8 cellular contexts compared by ENCODE assay signal in genomic region chr1:43368646-43369020, GRCh38. TPM values are rescaled to one million over a fixed set of nuclear protein-coding genes. Genes with fewer than 3 reads are reported as not detected.
DNase-seq lines count a peak whose midpoint lies in the region; ATAC-seq, FAIRE-seq and TF ChIP-seq lines count a peak whose summit lies in the region.

No MANE protein-coding gene starts in this region.

- TF ChIP-seq POLR2A in Peyer's patch (IDR thresholded peaks at IDR 0.05) (no peak), esophagus squamous epithelium (IDR thresholded peaks at IDR 0.05) (no peak)

- intact Hi-C loops in esophagus squamous epithelium (cut with DNase I): no loop called here
- intact Hi-C loops in psoas muscle (cut with DNase I): loop anchor here in 1 of 2 donors (5.0 kb wide), 1 partner anchor 141 kb away; no protein-coding TSS in a partner anchor

- no peak for ATAC-seq in psoas muscle

- WGBS in esophagus squamous epithelium, 2 donors: 13 to 14% methylated on average over 6 of the region's 6 CpGs
- 21 to 25% (median 24%) methylated on average over 6 of the region's 6 CpGs for WGBS in psoas muscle, 3 donors

- H3K9me3 ChIP-seq in Peyer's patch (no peaks in the 10 kb centered on the region), esophagus squamous epithelium (no peaks in the 10 kb centered on the region), psoas muscle (no peaks in the 10 kb centered on the region)

- DNase-seq in Peyer's patch (peak in 1 of 3 donors; percentile 19), esophagus squamous epithelium (lab: John Stamatoyannopoulos, UW) (no peak), psoas muscle (no peak), COR-L47 (lab: John Stamatoyannopoulos, UW) (no peak), activated gamma-delta T cell (lab: John Stamatoyannopoulos, UW) (no peak), DMS 273 (lab: John Stamatoyannopoulos, UW; ENCODE audit: unreplicated experiment) (no peak), GM19239 (ENCODE audit: insufficient read length, low spot score) (no peak)

- peak overlapping the region; percentile 91 for H3K4me3 ChIP-seq in GM12875 (ENCODE audit: low read depth, low read length)
- H3K4me3 ChIP-seq in Peyer's patch: peak overlapping the region; percentile 80 to 98 (median 97)
- H3K4me3 ChIP-seq in esophagus squamous epithelium: peak overlapping the region; percentile 70 to 86 (median 85)
- peak overlapping the region; percentile 81 for H3K4me3 ChIP-seq in psoas muscle

- no peaks in the 10 kb centered on the region for H3K27me3 ChIP-seq in Peyer's patch
- no peaks in the 10 kb centered on the region for H3K27me3 ChIP-seq in esophagus squamous epithelium
- H3K27me3 ChIP-seq in psoas muscle (ENCODE audit: insufficient read depth in 3 of 3, low read length in 2 of 3): no peaks in the 10 kb centered on the region

- TF ChIP-seq CTCF in GM12875 (IDR thresholded peaks at IDR 0.05; ENCODE audit: borderline replicate concordance, insufficient read depth, low read depth, low read length): no peak
- no peak for TF ChIP-seq CTCF in Peyer's patch (IDR thresholded peaks at IDR 0.05)
- no peak for TF ChIP-seq CTCF in esophagus squamous epithelium (IDR thresholded peaks at IDR 0.05)
- no peak for TF ChIP-seq CTCF in psoas muscle (IDR thresholded peaks at IDR 0.05)

- H3K36me3 ChIP-seq in Peyer's patch (peaks cover 0 to 18% (median 0%) of the 10 kb centered on the region in 3 donors), esophagus squamous epithelium (peaks cover 17 to 21% (median 18%) of the 10 kb centered on the region in 3 donors), psoas muscle (ENCODE audit: insufficient read depth in 1 of 2, low read depth in 1 of 2) (peaks cover 6 to 26% of the 10 kb centered on the region in 2 donors)

- H3K27ac ChIP-seq in Peyer's patch (peak overlapping the region; percentile 98 to 99 (median 98)), esophagus squamous epithelium (peak overlapping the region; percentile 94 to 99 (median 97)), psoas muscle (peak overlapping the region; percentile 94)

- no peak for FAIRE-seq in GM19239 (lab: Jason Lieb, UNC)

- peaks cover 8 to 34% (median 15%) of the 10 kb centered on the region in 4 donors for H3K4me1 ChIP-seq in Peyer's patch
- H3K4me1 ChIP-seq in esophagus squamous epithelium: peaks cover 18 to 66% (median 36%) of the 10 kb centered on the region in 3 donors
- peaks cover 14% of the 10 kb centered on the region for H3K4me1 ChIP-seq in psoas muscle

RNA-seq across cellular contexts. Expression of gene ELOVL1, which starts 0.8 kb away (rescaled TPM):
- total RNA-seq in Peyer's patch (100 to 1,000 TPM in 1 of 4 donors, 10 to 100 TPM in 3; 29.7 to 101 (median 71.3) TPM), esophagus squamous epithelium (100 to 1,000 TPM in 3 of 4 donors, 10 to 100 TPM in 1; 99.8 to 187 (median 115) TPM), psoas muscle (10 to 100 TPM; 15.9 to 19.2 (median 17.6) TPM)
- 10 to 100 TPM; 28.1 to 68.1 (median 39.2) TPM for polyA plus RNA-seq in psoas muscle

RNA-seq across cellular contexts. Expression of gene CDC20, which starts 9.9 kb away (rescaled TPM):
- 10 to 100 TPM in 1 of 4 donors, 1 to 10 TPM in 3; 3.4 to 14.9 (median 6.3) TPM for total RNA-seq in Peyer's patch
- 10 to 100 TPM; 16.5 to 96.0 (median 33.6) TPM for total RNA-seq in esophagus squamous epithelium
- total RNA-seq in psoas muscle: under 1 TPM in 2 of 4 donors, not detected in 2; 0.25 to 0.36 TPM
- polyA plus RNA-seq in psoas muscle: 1 to 10 TPM; 1.1 to 1.9 (median 1.6) TPM

RNA-seq across cellular contexts. Expression of gene MED8, which starts 21.0 kb away (rescaled TPM):
- total RNA-seq in Peyer's patch (10 to 100 TPM; 36.1 to 58.6 (median 38.7) TPM), esophagus squamous epithelium (10 to 100 TPM; 34.5 to 60.1 (median 38.6) TPM), psoas muscle (10 to 100 TPM; 15.4 to 18.2 (median 17.2) TPM)
- 10 to 100 TPM; 22.3 to 44.5 (median 27.4) TPM for polyA plus RNA-seq in psoas muscle

RNA-seq across cellular contexts. Expression of gene SZT2, which starts 21.1 kb away (rescaled TPM):
- total RNA-seq in Peyer's patch (100 to 1,000 TPM in 2 of 4 donors, 10 to 100 TPM in 2; 76.9 to 129 (median 104) TPM), esophagus squamous epithelium (10 to 100 TPM; 12.4 to 40.0 (median 27.7) TPM), psoas muscle (10 to 100 TPM; 14.2 to 24.7 (median 19.9) TPM)
- polyA plus RNA-seq in psoas muscle: 10 to 100 TPM in 2 of 3 donors, 1 to 10 TPM in 1; 5.9 to 17.9 (median 10.3) TPM

RNA-seq across cellular contexts. Expression of gene MPL, which starts 31.0 kb away (rescaled TPM):
- total RNA-seq in Peyer's patch (not detected), esophagus squamous epithelium (not detected), psoas muscle (under 1 TPM in 1 of 4 donors, not detected in 3; 0.11 TPM)
- polyA plus RNA-seq in psoas muscle: under 1 TPM in 1 of 3 donors, not detected in 2; 0.01 TPM
